11 cellular contexts compared by ENCODE assay signal in the genomic region with DNA sequence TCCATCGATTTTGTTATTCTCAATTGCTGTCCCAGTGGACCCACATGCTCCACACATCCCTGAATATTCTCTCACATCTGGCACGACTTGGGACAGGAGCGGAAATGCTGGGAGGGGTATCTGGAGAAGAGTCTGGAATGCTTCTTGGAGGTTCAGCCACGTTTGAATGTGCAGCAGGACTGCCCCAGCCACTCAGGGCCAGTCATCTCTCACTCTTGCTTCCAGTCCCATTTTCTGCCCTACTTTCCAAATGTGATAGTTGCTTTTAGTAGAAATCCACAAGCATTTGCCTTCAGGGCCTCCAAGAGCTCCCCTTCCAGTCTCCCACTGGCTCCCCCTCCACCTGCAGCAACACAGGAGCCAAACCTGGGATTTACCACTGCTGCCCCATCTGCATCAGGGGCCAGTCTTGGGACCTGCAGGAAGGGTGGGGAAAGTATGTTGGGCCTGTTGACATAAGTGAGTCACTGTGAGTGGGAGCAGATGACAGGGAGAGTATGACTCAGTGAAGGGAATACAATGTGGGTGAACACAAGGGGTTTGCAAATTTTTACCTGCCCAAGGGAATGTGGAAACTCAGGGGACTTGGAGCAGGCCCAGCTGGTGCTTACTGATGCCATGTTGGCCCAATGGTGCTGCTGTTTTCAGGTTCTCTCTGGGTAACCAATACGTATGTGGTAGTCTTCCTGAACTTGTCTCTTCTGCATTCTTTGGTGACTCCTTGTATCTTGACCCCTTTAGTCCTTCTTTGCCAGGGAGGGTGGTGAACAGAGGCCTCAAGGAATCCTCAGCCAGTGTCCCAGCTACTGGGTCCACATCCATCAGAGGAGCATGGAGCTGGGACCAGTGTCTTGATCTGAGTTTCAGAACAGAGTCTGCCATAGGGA.
DNase-seq lines count a peak whose midpoint lies in the region; ATAC-seq and TF ChIP-seq lines count a peak whose summit lies in the region.
"Had no signal": no experiment of that assay in that cellular context is flagged by ENCODE, and none has a peak within 500 bp of the region (broad histone marks: within the 10 kb centered on the region; RNA-seq: fewer than 3 reads in every experiment).

No MANE protein-coding gene starts in this region.

- 52 to 53% methylated on average over 5 of the region's 5 CpGs for WGBS in heart right ventricle, 2 donors

- TF ChIP-seq CTCF in MCF 10A (IDR thresholded peaks at IDR 0.05; ENCODE audit: unreplicated experiment) (no peak), breast epithelium (IDR thresholded peaks at IDR 0.05) (no peak), foreskin fibroblast (IDR thresholded peaks at IDR 0.05; ENCODE audit: low read depth, low read length) (no peak), heart right ventricle (IDR thresholded peaks at IDR 0.05) (no peak)

- H3K36me3 ChIP-seq in breast epithelium, result no peaks in the 10 kb centered on the region
- no peaks in the 10 kb centered on the region for H3K36me3 ChIP-seq in heart right ventricle
- H3K36me3 ChIP-seq: SJSA1 had no signal

- H3K9me3 Mint-ChIP-seq in MCF 10A (ENCODE audit: unreplicated experiment), result no peaks in the 10 kb centered on the region

- H3K27ac ChIP-seq in breast epithelium (no peak overlapping the region), heart right ventricle (no peak overlapping the region)
- H3K27ac ChIP-seq: C4-2B, SJSA1 had no signal

- H3K9me3 ChIP-seq in breast epithelium (no peaks in the 10 kb centered on the region), heart right ventricle (no peaks in the 10 kb centered on the region)
- H3K9me3 ChIP-seq: SJSA1 had no signal

- DNase-seq in MCF 10A (ENCODE audit: unreplicated experiment), result peak; percentile 95
- DNase-seq in breast epithelium (ENCODE audit: low spot score in 2 of 2), result no peak
- peak; percentile 68 for DNase-seq in RKO (ENCODE audit: low spot score)
- peak; percentile 26 to 68 for DNase-seq in foreskin fibroblast
- DNase-seq in ureter (ENCODE audit: low spot score), result peak; percentile 47
- no peak for DNase-seq in heart right ventricle
- no peak for DNase-seq in NCI-H82 treated with DMSO at 0.1 percent for 48 hours (lab: John Stamatoyannopoulos, UW; ENCODE audit: unreplicated experiment)
- DNase-seq in GM19240 (ENCODE audit: insufficient read length, low spot score), result no peak
- DNase-seq: NCI-H1694 treated with DMSO at 0.1 percent for 48 hours had no signal

- H3K27me3 ChIP-seq in breast epithelium, result peaks cover 0 to 4% of the 10 kb centered on the region in 2 donors
- peaks cover 0 to 43% (median 26%) of the 10 kb centered on the region in 7 donors for H3K27me3 ChIP-seq in heart right ventricle

- CTCF ChIA-PET in MCF 10A (lab: Yijun Ruan, JAX), result interaction anchor here (1.3 kb wide), 1 partner anchor 15 kb away, joined by 3 read pairs; no protein-coding TSS in a partner anchor

- H3K27me3 Mint-ChIP-seq in MCF 10A (ENCODE audit: insufficient read depth, unreplicated experiment), result no peaks in the 10 kb centered on the region

- H3K4me1 ChIP-seq in breast epithelium (no peaks in the 10 kb centered on the region), heart right ventricle (no peaks in the 10 kb centered on the region)

- intact Hi-C loops in MCF 10A (cut with micrococcal nuclease), result loop anchor here (5.0 kb wide), 1 partner anchor 152 kb away; no protein-coding TSS in a partner anchor
- intact Hi-C loops in breast epithelium (cut with DNase I; ENCODE audit: low total_unique reads), result no loop called here
- intact Hi-C loops in heart right ventricle (cut with DNase I), result no loop called here

- no peak for TF ChIP-seq POLR2A in breast epithelium (IDR thresholded peaks at IDR 0.05)

- no peaks in the 10 kb centered on the region for H3K36me3 Mint-ChIP-seq in MCF 10A (ENCODE audit: insufficient read depth, unreplicated experiment)

- no peak overlapping the region for H3K4me3 Mint-ChIP-seq in MCF 10A (ENCODE audit: unreplicated experiment)

- H3K4me3 ChIP-seq in breast epithelium (no peak overlapping the region), foreskin fibroblast (ENCODE audit: low read depth in 1 of 2, low read length in 2 of 2) (no peak overlapping the region), heart right ventricle (no peak overlapping the region)
- H3K4me3 ChIP-seq: SJSA1 had no signal

- H3K27ac Mint-ChIP-seq in MCF 10A (ENCODE audit: low read depth, unreplicated experiment), result no peak overlapping the region

- peaks cover 26% of the 10 kb centered on the region for H3K4me1 Mint-ChIP-seq in MCF 10A (ENCODE audit: insufficient read depth, unreplicated experiment)

- POLR2A ChIA-PET in MCF 10A (lab: Yijun Ruan, JAX), result no interaction called here

- ATAC-seq in heart right ventricle, result no peak

- no TSS peak for BruUV-seq in MCF 10A (replicated peaks; lab: Mats Ljungman, UMichigan)

Comparison
In these comparisons a context has a peak if more than half of its experiments do, and no peak if none do; other contexts are left out.
1. DNase-seq: peak in MCF 10A (single experiment), RKO (single experiment), foreskin fibroblast (2 of 2) and ureter (single experiment); none in breast epithelium (0 of 2), heart right ventricle (0 of 2), NCI-H82 treated with DMSO at 0.1 percent for 48 hours (single experiment) and GM19240 (single experiment).